ENCODE assay signal across 1 cellular context in the genomic region with DNA sequence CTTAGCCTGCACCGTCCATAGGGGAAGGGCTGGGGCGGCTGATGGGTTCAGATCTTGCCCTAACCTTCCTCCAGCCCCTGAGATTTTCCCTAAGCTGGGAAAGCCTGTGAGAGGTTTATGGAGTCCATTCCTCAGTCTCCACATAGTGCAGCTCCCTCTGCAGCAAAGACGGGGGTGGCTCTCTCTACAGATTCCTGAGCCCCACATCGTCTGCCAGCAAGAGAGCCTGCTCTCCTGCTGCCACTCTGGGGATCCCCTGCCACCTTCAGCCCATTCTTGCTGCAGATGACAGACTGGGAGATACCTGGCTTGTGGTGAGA.
TF ChIP-seq lines count a peak whose summit lies in the region.

No MANE protein-coding gene starts in this region.

TF ChIP-seq in liver, 16 proteins besides CTCF, POLR2A, EP300 and RAD21 (continued from another document):
- TF ChIP-seq, protein P1, sequence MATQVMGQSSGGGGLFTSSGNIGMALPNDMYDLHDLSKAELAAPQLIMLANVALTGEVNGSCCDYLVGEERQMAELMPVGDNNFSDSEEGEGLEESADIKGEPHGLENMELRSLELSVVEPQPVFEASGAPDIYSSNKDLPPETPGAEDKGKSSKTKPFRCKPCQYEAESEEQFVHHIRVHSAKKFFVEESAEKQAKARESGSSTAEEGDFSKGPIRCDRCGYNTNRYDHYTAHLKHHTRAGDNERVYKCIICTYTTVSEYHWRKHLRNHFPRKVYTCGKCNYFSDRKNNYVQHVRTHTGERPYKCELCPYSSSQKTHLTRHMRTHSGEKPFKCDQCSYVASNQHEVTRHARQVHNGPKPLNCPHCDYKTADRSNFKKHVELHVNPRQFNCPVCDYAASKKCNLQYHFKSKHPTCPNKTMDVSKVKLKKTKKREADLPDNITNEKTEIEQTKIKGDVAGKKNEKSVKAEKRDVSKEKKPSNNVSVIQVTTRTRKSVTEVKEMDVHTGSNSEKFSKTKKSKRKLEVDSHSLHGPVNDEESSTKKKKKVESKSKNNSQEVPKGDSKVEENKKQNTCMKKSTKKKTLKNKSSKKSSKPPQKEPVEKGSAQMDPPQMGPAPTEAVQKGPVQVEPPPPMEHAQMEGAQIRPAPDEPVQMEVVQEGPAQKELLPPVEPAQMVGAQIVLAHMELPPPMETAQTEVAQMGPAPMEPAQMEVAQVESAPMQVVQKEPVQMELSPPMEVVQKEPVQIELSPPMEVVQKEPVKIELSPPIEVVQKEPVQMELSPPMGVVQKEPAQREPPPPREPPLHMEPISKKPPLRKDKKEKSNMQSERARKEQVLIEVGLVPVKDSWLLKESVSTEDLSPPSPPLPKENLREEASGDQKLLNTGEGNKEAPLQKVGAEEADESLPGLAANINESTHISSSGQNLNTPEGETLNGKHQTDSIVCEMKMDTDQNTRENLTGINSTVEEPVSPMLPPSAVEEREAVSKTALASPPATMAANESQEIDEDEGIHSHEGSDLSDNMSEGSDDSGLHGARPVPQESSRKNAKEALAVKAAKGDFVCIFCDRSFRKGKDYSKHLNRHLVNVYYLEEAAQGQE (IDR thresholded peaks at IDR 0.05), result no peak
- no peak for TF ChIP-seq FOXA1 (IDR thresholded peaks at IDR 0.05)
- no peak for TF ChIP-seq YY1 (IDR thresholded peaks at IDR 0.05)
- TF ChIP-seq, protein P2, sequence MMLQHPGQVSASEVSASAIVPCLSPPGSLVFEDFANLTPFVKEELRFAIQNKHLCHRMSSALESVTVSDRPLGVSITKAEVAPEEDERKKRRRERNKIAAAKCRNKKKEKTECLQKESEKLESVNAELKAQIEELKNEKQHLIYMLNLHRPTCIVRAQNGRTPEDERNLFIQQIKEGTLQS (IDR thresholded peaks at IDR 0.05), result no peak
- no peak for TF ChIP-seq NR2F2 (IDR thresholded peaks at IDR 0.05)
- no peak for TF ChIP-seq HNF4G (IDR thresholded peaks at IDR 0.05)
